In the genomic region with DNA sequence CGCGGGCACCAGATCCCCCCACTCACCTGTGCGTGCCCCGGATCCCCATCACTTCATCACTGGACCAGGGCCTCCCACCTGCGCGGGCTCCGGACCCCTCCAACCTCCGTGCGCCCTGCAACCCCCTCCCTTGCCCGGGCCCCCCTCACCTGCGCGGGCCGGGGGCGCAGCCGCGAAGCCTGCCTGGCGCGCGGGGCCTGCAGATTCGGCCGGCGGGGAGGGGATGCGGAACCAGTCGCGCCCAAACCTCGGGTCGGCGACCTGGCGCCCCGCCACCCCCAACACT, we compare ENCODE assay signal across 8 cellular contexts. TPM values are rescaled to one million over a fixed set of nuclear protein-coding genes. Genes with fewer than 3 reads are reported as not detected.
DNase-seq lines count a peak whose midpoint lies in the region; ATAC-seq, FAIRE-seq and TF ChIP-seq lines count a peak whose summit lies in the region.

No MANE protein-coding gene starts in this region.

- H3K9ac ChIP-seq in H1 (replicated peaks in 1 of 4; ENCODE audit: extremely low read depth in 1 of 4, low read depth in 3 of 4, low read length in 3 of 4) = peak overlapping the region in 3 of 4 experiments; percentile 34 to 58 (median 44); a peak in 5 of 7 replicates
- peak overlapping the region; percentile 71 for H3K9ac ChIP-seq in neural cell (ENCODE audit: low read length)

- peak overlapping the region; percentile 87 for H3K4me3 Mint-ChIP-seq in CD4-positive, alpha-beta T cell

- H3K36me3 ChIP-seq in H1 (ENCODE audit: control insufficient read depth in 2 of 4, insufficient read depth in 4 of 4, low read length in 3 of 4) (peaks cover 0 to 5% (median 0%) of the 10 kb centered on the region in 4 experiments; a peak in 1 of 8 replicates), neural cell (ENCODE audit: insufficient read depth, low read length) (no peaks in the 10 kb centered on the region)

- no peak overlapping the region for H3K27ac ChIP-seq in CD4-positive, alpha-beta T cell (ENCODE audit: low read depth, low read length)
- H3K27ac ChIP-seq in H1 (ENCODE audit: low read depth, low read length) (no peak overlapping the region), neural cell (ENCODE audit: low read length) (no peak overlapping the region)

- no peak overlapping the region for H2AK5ac ChIP-seq in H1 (ENCODE audit: low read depth, low read length)

- H3K9me3 ChIP-seq in CD4-positive, alpha-beta T cell (ENCODE audit: control insufficient read depth, low read length) = no peaks in the 10 kb centered on the region
- H3K9me3 ChIP-seq in H1 (ENCODE audit: insufficient read depth in 2 of 2, low read depth in 1 of 2, low read length in 1 of 2) (no peaks in the 10 kb centered on the region), neural cell (ENCODE audit: low read length) (no peaks in the 10 kb centered on the region)

- TF ChIP-seq RAD21 in H1 (IDR thresholded peaks at IDR 0.05 in 1 of 2, conservative IDR thresholded peaks at IDR 0.05 in 1 of 2; ENCODE audit: low read depth in 2 of 2, low read length in 2 of 2) (no peak), neural cell (conservative IDR thresholded peaks at IDR 0.05) (no peak)

- H3K4me3 ChIP-seq in LNCaP clone FGC (ENCODE audit: low read depth, low read length) (peak overlapping the region; percentile 72), H1 (ENCODE audit: extremely low read depth in 1 of 4, insufficient read depth in 2 of 4, low read depth in 3 of 4, low read length in 4 of 4) (peak overlapping the region; percentile 74 to 98 (median 76)), neural cell (ENCODE audit: low read length) (peak overlapping the region; percentile 92)

- no peaks in the 10 kb centered on the region for H3K9me3 Mint-ChIP-seq in CD4-positive, alpha-beta T cell

- 0% methylated on average over 7 of the region's 30 CpGs; no CpG with 5 or more reads in 1 of the 2 experiments for WGBS in H1 (ENCODE audit: extremely low coverage in 1 of 2, insufficient coverage in 1 of 2, insufficient read length in 1 of 2, insufficient replicate concordance in 2 of 2, low coverage in 1 of 2, low lambda C conversion rate in 2 of 2, missing lambda C conversion rate in 1 of 2), 2 experiments

- TF ChIP-seq EP300 in H1 (IDR thresholded peaks at IDR 0.05; ENCODE audit: borderline replicate concordance in 1 of 2, low read depth in 2 of 2, low read length in 2 of 2) (no peak), neural cell (conservative IDR thresholded peaks at IDR 0.05; ENCODE audit: poor library complexity, severe bottlenecking) (no peak)

- peak overlapping the region; percentile 62; the same call in 1 of the 2 replicates for H4K8ac ChIP-seq in H1 (ENCODE audit: extremely low read depth, insufficient read depth, low read length)

- H3K9me2 ChIP-seq in neural cell (ENCODE audit: insufficient read depth, low read length) = no peaks in the 10 kb centered on the region

- H3K4me1 Mint-ChIP-seq in CD4-positive, alpha-beta T cell (ENCODE audit: low read depth) = peaks cover 18% of the 10 kb centered on the region

- no peak overlapping the region for H3K4ac ChIP-seq in H1 (replicated peaks; ENCODE audit: insufficient read length, low read depth, low read length)

- H3K27me3 ChIP-seq in CD4-positive, alpha-beta T cell (ENCODE audit: control insufficient read depth, insufficient read depth, low read length) = no peaks in the 10 kb centered on the region
- peaks cover 0 to 2% (median 0%) of the 10 kb centered on the region in 4 experiments; a peak in 2 of 7 replicates for H3K27me3 ChIP-seq in H1 (replicated peaks in 1 of 4; ENCODE audit: control insufficient read depth in 3 of 4, extremely low read depth in 1 of 4, insufficient read depth in 3 of 4, low read length in 3 of 4)
- no peaks in the 10 kb centered on the region for H3K27me3 ChIP-seq in neural cell (ENCODE audit: insufficient read depth, low read depth, low read length)

- no peak overlapping the region for H3K18ac ChIP-seq in H1 (ENCODE audit: extremely low read depth, low read length)

- H2BK12ac ChIP-seq in H1 (ENCODE audit: low read depth, low read length) = no peak overlapping the region

- no peak for TF ChIP-seq POLR2A in H1 (IDR thresholded peaks at IDR 0.05; ENCODE audit: control extremely low read depth in 1 of 2, low read depth in 2 of 2, low read length in 2 of 2)

- DNase-seq in CD4-positive, alpha-beta T cell = no peak
- DNase-seq in LNCaP clone FGC (ENCODE audit: low read depth) (no peak), H1 (ENCODE audit: low read depth in 1 of 2, low spot score in 2 of 2) (no peak), NCI-H524 (lab: John Stamatoyannopoulos, UW) (no peak), SIG-M5 (lab: John Stamatoyannopoulos, UW) (no peak)

- FAIRE-seq in H1 (lab: Jason Lieb, UNC) = no peak

- no peak overlapping the region for H2BK120ac ChIP-seq in H1 (replicated peaks; ENCODE audit: low read depth, low read length)

- H2AFZ ChIP-seq in H1 (ENCODE audit: low read length) = no peak overlapping the region
- H2AFZ ChIP-seq in neural cell (ENCODE audit: low read depth, low read length) = no peak overlapping the region

- peaks cover 17% of the 10 kb centered on the region for H3K79me1 ChIP-seq in H1 (ENCODE audit: low read depth, low read length)

- no peak overlapping the region for H3K56ac ChIP-seq in H1 (replicated peaks; ENCODE audit: insufficient read length, low read depth, low read length)

- H3K4me1 ChIP-seq in H1 (replicated peaks in 1 of 4; ENCODE audit: control insufficient read depth in 3 of 4, insufficient read depth in 4 of 4, low read length in 3 of 4) = peaks cover 0 to 12% (median 9%) of the 10 kb centered on the region in 4 experiments; a peak in 5 of 7 replicates

- H3K36me3 Mint-ChIP-seq in CD4-positive, alpha-beta T cell (ENCODE audit: low read depth) = peaks cover 3% of the 10 kb centered on the region

- H3K27ac Mint-ChIP-seq in CD4-positive, alpha-beta T cell = no peak overlapping the region

- TF ChIP-seq CTCF in CD4-positive, alpha-beta T cell (IDR thresholded peaks at IDR 0.05) = no peak
- no peak for TF ChIP-seq CTCF in LNCaP clone FGC (IDR thresholded peaks at IDR 0.05; ENCODE audit: control insufficient read depth, extremely low read depth, insufficient read depth)
- no peak for TF ChIP-seq CTCF in H1 (IDR thresholded peaks at IDR 0.05; ENCODE audit: control extremely low read depth in 1 of 3, insufficient read depth in 1 of 3, low read depth in 1 of 3, low read length in 3 of 3)
- peak; percentile 15 for TF ChIP-seq CTCF in neural cell (IDR thresholded peaks at IDR 0.05; ENCODE audit: poor library complexity, severe bottlenecking)

- H3K27me3 Mint-ChIP-seq in CD4-positive, alpha-beta T cell = no peaks in the 10 kb centered on the region

- no peak overlapping the region for H2BK5ac ChIP-seq in H1 (ENCODE audit: low read depth, low read length)

- peak overlapping the region; percentile 87 to 90 for H3K4me2 ChIP-seq in H1 (ENCODE audit: insufficient read depth in 1 of 2, low read depth in 2 of 2, low read length in 2 of 2)
- peak overlapping the region; percentile 84 for H3K4me2 ChIP-seq in neural cell (ENCODE audit: low read length)

- POLR2A ChIA-PET in CD4-positive, alpha-beta T cell (lab: Charles Lee) = interaction anchor here (0.7 to 1.3 kb wide), 8 partner anchors 11 to 768 kb away, joined by 3 to 42 read pairs (median 4); a partner anchor contains a TSS
- POLR2A ChIA-PET in H1 (lab: Charles Lee; ENCODE audit: partially characterized antibody) = interaction anchor here (0.7 to 1.2 kb wide), 7 partner anchors 14 to 81 kb away, joined by 3 to 6 read pairs (median 3); a partner anchor contains a TSS

- H4K91ac ChIP-seq in H1 (replicated peaks; ENCODE audit: insufficient read length, low read length) = no peak overlapping the region

- H3K14ac ChIP-seq in H1 (ENCODE audit: insufficient read length) = no peak overlapping the region

- H3F3A ChIP-seq in neural cell (ENCODE audit: insufficient read depth, low read length, poor library complexity, severe bottlenecking) = no peaks in the 10 kb centered on the region

- intact Hi-C loops in CD4-positive, alpha-beta T cell (cut with DNase I, micrococcal nuclease) = loop anchor here in 1 of 2 experiments (2.0 kb wide), 3 partner anchors 72 to 188 kb away; a partner anchor contains a TSS

- H2BK15ac ChIP-seq in H1 (ENCODE audit: low read length) = no peak overlapping the region

- H3K79me2 ChIP-seq in H1 (ENCODE audit: control insufficient read depth in 1 of 2, insufficient read depth in 2 of 2, low read length in 2 of 2) = peaks cover 0 to 15% of the 10 kb centered on the region in 2 experiments; a peak in 1 of 4 replicates
- H3K79me2 ChIP-seq in neural cell (replicated peaks; ENCODE audit: insufficient read depth, low read length) = peaks cover 14% of the 10 kb centered on the region

- peaks cover 12% of the 10 kb centered on the region; the same call in 1 of the 2 replicates for H3K23me2 ChIP-seq in H1 (ENCODE audit: low read depth, low read length)

- CTCF ChIA-PET in CD4-positive, alpha-beta T cell (lab: Charles Lee) = interaction anchor here (0.7 kb wide), 1 partner anchor 121 kb away, joined by 3 read pairs; no protein-coding TSS in a partner anchor
- CTCF ChIA-PET in H1 (lab: Charles Lee; ENCODE audit: partially characterized antibody) = interaction anchor here (1.0 to 1.2 kb wide), 2 partner anchors 22 to 30 kb away, joined by 3 to 5 read pairs; no protein-coding TSS in a partner anchor

- H4K20me1 ChIP-seq in H1 (replicated peaks in 1 of 2; ENCODE audit: control insufficient read depth in 1 of 2, insufficient read depth in 2 of 2, low read length in 2 of 2) (peaks cover 4 to 10% of the 10 kb centered on the region in 2 experiments), neural cell (ENCODE audit: insufficient read depth) (no peaks in the 10 kb centered on the region)

- ATAC-seq in CD4-positive, alpha-beta T cell (ENCODE audit: poor library complexity) = no peak
- ATAC-seq in HG02981 (IDR thresholded peaks at IDR 0.05; ENCODE audit: unreplicated experiment) = no peak
- no peak for ATAC-seq in GM19023 (IDR thresholded peaks at IDR 0.05; ENCODE audit: unreplicated experiment)

- H4K5ac ChIP-seq in H1 (ENCODE audit: insufficient read length, low read depth, low read length) = no peak overlapping the region

- H2BK20ac ChIP-seq in H1 (ENCODE audit: low read length) = no peak overlapping the region

- H3K23ac ChIP-seq in H1 (ENCODE audit: insufficient read length) = no peak overlapping the region

RNA-seq across cellular contexts. Expression of a gene that starts 0.2 kb away (rescaled TPM):
- 10 to 100 TPM; 11.2 to 12.3 TPM for total RNA-seq in CD4-positive, alpha-beta T cell
- total RNA-seq in H1 (2021; fragmentation: NEBNext Ultra II Directional; extraction: Animal tissue kit (Norgen Biotek cat#: 25700)) = 22.5 and 23.2 TPM in 2 replicates
- polyA plus RNA-seq in H1 (2011; rRNA removed) (5.9 and 11.5 TPM in 2 replicates), neural cell (21.3 and 33.0 TPM in 2 replicates)
- polyA plus RNA-seq in H1 (2011; cell fraction: cytosol; rRNA removed) = 19.5 TPM
- polyA plus RNA-seq in H1 (2011; cell fraction: nucleus; rRNA removed) = 51.9 TPM
- 12.1 to 30.1 TPM (median 26.5 TPM) in 4 replicates for polyA plus RNA-seq in H1 (2012, experiment 1 of 2)
- 11.9 TPM for polyA plus RNA-seq in H1 (2012, experiment 2 of 2)
- 11.2 TPM for polyA plus RNA-seq in H1 (2013, experiment 1 of 2)
- polyA plus RNA-seq in H1 (2013, experiment 2 of 2) = 10.1 TPM
- polyA minus RNA-seq in H1 (2011; rRNA and poly(A)+ RNA removed) = 3.9 and 4.0 TPM in 2 replicates
- 13.9 TPM for polyA minus RNA-seq in H1 (2011; cell fraction: cytosol; rRNA and poly(A)+ RNA removed)
- polyA minus RNA-seq in H1 (2011; cell fraction: nucleus; rRNA and poly(A)+ RNA removed) = 14.3 TPM
- 25.6 and 32.9 TPM in 2 replicates for polyA minus RNA-seq in neural cell

RNA-seq across cellular contexts. Expression of a gene that starts 16.3 kb away (rescaled TPM):
- total RNA-seq in CD4-positive, alpha-beta T cell = 10 to 100 TPM; 68.2 to 74.4 TPM
- total RNA-seq in H1 (2021; fragmentation: NEBNext Ultra II Directional; extraction: Animal tissue kit (Norgen Biotek cat#: 25700)) = 22.9 and 26.0 TPM in 2 replicates
- 28.0 and 59.8 TPM in 2 replicates for polyA plus RNA-seq in H1 (2011; rRNA removed)
- 31.4 TPM for polyA plus RNA-seq in H1 (2011; cell fraction: cytosol; rRNA removed)
- 172 TPM for polyA plus RNA-seq in H1 (2011; cell fraction: nucleus; rRNA removed)
- polyA plus RNA-seq in H1 (2012, experiment 1 of 2) = 16.6 to 27.7 TPM (median 21.3 TPM) in 4 replicates
- polyA plus RNA-seq in H1 (2012, experiment 2 of 2) = 14.6 TPM
- polyA plus RNA-seq in H1 (2013, experiment 1 of 2) = 24.1 TPM
- polyA plus RNA-seq in H1 (2013, experiment 2 of 2) = 19.1 TPM
- polyA minus RNA-seq in H1 (2011; rRNA and poly(A)+ RNA removed) = 7.9 and 10.5 TPM in 2 replicates
- polyA minus RNA-seq in H1 (2011; cell fraction: cytosol; rRNA and poly(A)+ RNA removed) = 19.7 TPM
- polyA minus RNA-seq in H1 (2011; cell fraction: nucleus; rRNA and poly(A)+ RNA removed) = 44.0 TPM
- 50.0 and 60.3 TPM in 2 replicates for polyA plus RNA-seq in neural cell
- polyA minus RNA-seq in neural cell = 24.0 and 34.8 TPM in 2 replicates

RNA-seq across cellular contexts. Expression of a gene that starts 16.6 kb away (rescaled TPM):
- 10 to 100 TPM; 34.6 to 38.6 TPM for total RNA-seq in CD4-positive, alpha-beta T cell
- total RNA-seq in H1 (2021; fragmentation: NEBNext Ultra II Directional; extraction: Animal tissue kit (Norgen Biotek cat#: 25700)) = 48.9 and 60.2 TPM in 2 replicates
- 91.1 and 95.6 TPM in 2 replicates for polyA plus RNA-seq in H1 (2011; rRNA removed)
- 88.1 TPM for polyA plus RNA-seq in H1 (2011; cell fraction: cytosol; rRNA removed)
- 56.3 TPM for polyA plus RNA-seq in H1 (2011; cell fraction: nucleus; rRNA removed)
- 123 to 151 TPM (median 134 TPM) in 4 replicates for polyA plus RNA-seq in H1 (2012, experiment 1 of 2)
- 129 TPM for polyA plus RNA-seq in H1 (2012, experiment 2 of 2)
- polyA plus RNA-seq in H1 (2013, experiment 1 of 2) = 160 TPM
- 163 TPM for polyA plus RNA-seq in H1 (2013, experiment 2 of 2)
- 7.2 and 14.2 TPM in 2 replicates for polyA minus RNA-seq in H1 (2011; rRNA and poly(A)+ RNA removed)
- 20.0 TPM for polyA minus RNA-seq in H1 (2011; cell fraction: cytosol; rRNA and poly(A)+ RNA removed)
- polyA minus RNA-seq in H1 (2011; cell fraction: nucleus; rRNA and poly(A)+ RNA removed) = 21.6 TPM
- polyA plus RNA-seq in neural cell = 76.4 and 90.2 TPM in 2 replicates
- 27.1 and 36.5 TPM in 2 replicates for polyA minus RNA-seq in neural cell

RNA-seq across cellular contexts. Expression of a gene that starts 56.5 kb away (rescaled TPM):
- under 1 TPM; 0.25 to 0.82 TPM for total RNA-seq in CD4-positive, alpha-beta T cell
- total RNA-seq in H1 (2021; fragmentation: NEBNext Ultra II Directional; extraction: Animal tissue kit (Norgen Biotek cat#: 25700)) = 3.2 and 3.5 TPM in 2 replicates
- polyA plus RNA-seq in H1 (2011; rRNA removed) (1.7 and 3.6 TPM in 2 replicates), neural cell (11.1 and 11.8 TPM in 2 replicates)
- 2.2 TPM for polyA plus RNA-seq in H1 (2011; cell fraction: cytosol; rRNA removed)
- polyA plus RNA-seq in H1 (2011; cell fraction: nucleus; rRNA removed) = 7.4 TPM
- polyA plus RNA-seq in H1 (2012, experiment 1 of 2) = 2.2 to 3.3 TPM (median 2.6 TPM) in 4 replicates
- 1.1 TPM for polyA plus RNA-seq in H1 (2012, experiment 2 of 2)
- polyA plus RNA-seq in H1 (2013, experiment 1 of 2) = 1.9 TPM
- polyA plus RNA-seq in H1 (2013, experiment 2 of 2) = 1.8 TPM
- 1.4 and 2.8 TPM in 2 replicates for polyA minus RNA-seq in H1 (2011; rRNA and poly(A)+ RNA removed)
- 5.8 TPM for polyA minus RNA-seq in H1 (2011; cell fraction: cytosol; rRNA and poly(A)+ RNA removed)
- 4.8 TPM for polyA minus RNA-seq in H1 (2011; cell fraction: nucleus; rRNA and poly(A)+ RNA removed)
- polyA minus RNA-seq in neural cell = 12.5 and 12.7 TPM in 2 replicates

RNA-seq across cellular contexts. Expression of a gene that starts 57.3 kb away (rescaled TPM):
- total RNA-seq in CD4-positive, alpha-beta T cell = not detected
- total RNA-seq in H1 (2021; fragmentation: NEBNext Ultra II Directional; extraction: Animal tissue kit (Norgen Biotek cat#: 25700)) = not detected in 2 replicates
- polyA plus RNA-seq in H1 (2011; rRNA removed) (0.03 and 0.05 TPM in 2 replicates), neural cell (not detected in 2 replicates)
- polyA plus RNA-seq in H1 (2011; cell fraction: cytosol; rRNA removed) = not detected
- not detected for polyA plus RNA-seq in H1 (2011; cell fraction: nucleus; rRNA removed)
- 0.12 TPM in 1 of 4 replicates, not detected in the others for polyA plus RNA-seq in H1 (2012, experiment 1 of 2)
- polyA plus RNA-seq in H1 (2012, experiment 2 of 2) = not detected
- not detected for polyA plus RNA-seq in H1 (2013, experiment 1 of 2)
- polyA plus RNA-seq in H1 (2013, experiment 2 of 2) = not detected
- polyA minus RNA-seq in H1 (2011; rRNA and poly(A)+ RNA removed) = not detected in 2 replicates
- polyA minus RNA-seq in H1 (2011; cell fraction: cytosol; rRNA and poly(A)+ RNA removed) = not detected
- not detected for polyA minus RNA-seq in H1 (2011; cell fraction: nucleus; rRNA and poly(A)+ RNA removed)
- not detected in 2 replicates for polyA minus RNA-seq in neural cell
